10 cellular contexts compared by ENCODE assay signal in genomic region chr11:123475478-123475877, GRCh38. TPM values are rescaled to one million over a fixed set of nuclear protein-coding genes. Genes with fewer than 3 reads are reported as not detected.
DNase-seq lines count a peak whose midpoint lies in the region; ATAC-seq and TF ChIP-seq lines count a peak whose summit lies in the region.
"Had no signal": no experiment of that assay in that cellular context is flagged by ENCODE, and none has a peak within 500 bp of the region (broad histone marks: within the 10 kb centered on the region; RNA-seq: fewer than 3 reads in every experiment).

No MANE protein-coding gene starts in this region.

- H3K36me3 ChIP-seq in HEK293 (ENCODE audit: control insufficient read depth in 2 of 2, insufficient read depth in 1 of 2, low read length in 2 of 2) (no peaks in the 10 kb centered on the region), WERI-Rb-1 (no peaks in the 10 kb centered on the region)

- H3K27ac ChIP-seq in HEK293 (ENCODE audit: extremely low read depth, low read depth, low read length) (no peak overlapping the region), WERI-Rb-1 (peak overlapping the region; percentile 52)
- H3K27ac ChIP-seq: KMS-11 had no signal

- H3K27ac Mint-ChIP-seq in activated CD8-positive, alpha-beta memory T cell treated with anti-CD3 and anti-CD28 coated beads, Interleukin-2, amount 10 ng/mL, durations not matched to agents 7 days and 5 days = no peak overlapping the region

- CTCF ChIA-PET in HEK293 (lab: Yijun Ruan, JAX) = interaction anchor here (0.8 to 9.9 kb wide), 17 partner anchors 8 to 373 kb away, joined by 3 to 209 read pairs (median 4); no protein-coding TSS in a partner anchor
- CTCF ChIA-PET in activated CD8-positive, alpha-beta memory T cell treated with anti-CD3 and anti-CD28 coated beads, Interleukin-2, amount 10 ng/mL, durations not matched to agents 7 days and 5 days (lab: Charles Lee) = interaction anchor here (0.7 to 9.9 kb wide), 7 partner anchors 9 to 94 kb away, joined by 3 to 248 read pairs (median 4); no protein-coding TSS in a partner anchor

- H3K9me3 ChIP-seq in HEK293 (ENCODE audit: control insufficient read depth, insufficient read depth, low read depth, low read length) = no peaks in the 10 kb centered on the region
- no peaks in the 10 kb centered on the region for H3K9me3 ChIP-seq in WERI-Rb-1 (ENCODE audit: severe bottlenecking)

- H3K9me3 Mint-ChIP-seq in activated CD8-positive, alpha-beta memory T cell treated with anti-CD3 and anti-CD28 coated beads, Interleukin-2, amount 10 ng/mL, durations not matched to agents 7 days and 5 days (ENCODE audit: low read depth) = no peaks in the 10 kb centered on the region

- H3K4me3 ChIP-seq in HEK293 (ENCODE audit: low read depth, low read length) (no peak overlapping the region), WERI-Rb-1 (ENCODE audit: low read depth, low read length) (no peak overlapping the region)

- H3K4me3 Mint-ChIP-seq in activated CD8-positive, alpha-beta memory T cell treated with anti-CD3 and anti-CD28 coated beads, Interleukin-2, amount 10 ng/mL, durations not matched to agents 7 days and 5 days = no peak overlapping the region

- DNase-seq in DMS153 (lab: John Stamatoyannopoulos, UW) (peak; percentile 17), WERI-Rb-1 (peak; percentile 67), medulla oblongata (ENCODE audit: extremely low spot score) (peak; percentile 45), inferior parietal cortex (ENCODE audit: extremely low spot score) (no peak), GOT3 (lab: John Stamatoyannopoulos, UW) (no peak)
- DNase-seq in stimulated activated naive CD4-positive, alpha-beta T cell (lab: John Stamatoyannopoulos, UW) = no peak
- no peak for DNase-seq in activated CD8-positive, alpha-beta memory T cell treated with anti-CD3 and anti-CD28 coated beads, Interleukin-2, amount 10 ng/mL, durations not matched to agents 7 days and 5 days
- DNase-seq: head of caudate nucleus had no signal

- no peak for ATAC-seq in activated CD8-positive, alpha-beta memory T cell treated with anti-CD3 and anti-CD28 coated beads, Interleukin-2, amount 10 ng/mL, durations not matched to agents 7 days and 5 days

- peaks cover 54% of the 10 kb centered on the region for H3K4me1 Mint-ChIP-seq in activated CD8-positive, alpha-beta memory T cell treated with anti-CD3 and anti-CD28 coated beads, Interleukin-2, amount 10 ng/mL, durations not matched to agents 7 days and 5 days

- no peaks in the 10 kb centered on the region for H3K27me3 ChIP-seq in WERI-Rb-1 (ENCODE audit: insufficient read depth, low read depth, severe bottlenecking)

- H3K27me3 Mint-ChIP-seq in activated CD8-positive, alpha-beta memory T cell treated with anti-CD3 and anti-CD28 coated beads, Interleukin-2, amount 10 ng/mL, durations not matched to agents 7 days and 5 days = no peaks in the 10 kb centered on the region

- H3K4me1 ChIP-seq in HEK293 (ENCODE audit: control insufficient read depth, insufficient read depth, low read length) = no peaks in the 10 kb centered on the region

- TF ChIP-seq CTCF in HEK293 (tag by site-specific recombination; IDR thresholded peaks at IDR 0.05) (no peak), WERI-Rb-1 (IDR thresholded peaks at IDR 0.05; ENCODE audit: low read depth, low read length) (peak; percentile 61)

- POLR2A ChIA-PET in HEK293 (lab: Yijun Ruan, JAX) = no interaction called here

- H3K36me3 Mint-ChIP-seq in activated CD8-positive, alpha-beta memory T cell treated with anti-CD3 and anti-CD28 coated beads, Interleukin-2, amount 10 ng/mL, durations not matched to agents 7 days and 5 days = peaks cover 14% of the 10 kb centered on the region

TF ChIP-seq in HEK293, 187 proteins besides CTCF, POLR2A, EP300 and RAD21:
- TF ChIP-seq, protein P1, sequence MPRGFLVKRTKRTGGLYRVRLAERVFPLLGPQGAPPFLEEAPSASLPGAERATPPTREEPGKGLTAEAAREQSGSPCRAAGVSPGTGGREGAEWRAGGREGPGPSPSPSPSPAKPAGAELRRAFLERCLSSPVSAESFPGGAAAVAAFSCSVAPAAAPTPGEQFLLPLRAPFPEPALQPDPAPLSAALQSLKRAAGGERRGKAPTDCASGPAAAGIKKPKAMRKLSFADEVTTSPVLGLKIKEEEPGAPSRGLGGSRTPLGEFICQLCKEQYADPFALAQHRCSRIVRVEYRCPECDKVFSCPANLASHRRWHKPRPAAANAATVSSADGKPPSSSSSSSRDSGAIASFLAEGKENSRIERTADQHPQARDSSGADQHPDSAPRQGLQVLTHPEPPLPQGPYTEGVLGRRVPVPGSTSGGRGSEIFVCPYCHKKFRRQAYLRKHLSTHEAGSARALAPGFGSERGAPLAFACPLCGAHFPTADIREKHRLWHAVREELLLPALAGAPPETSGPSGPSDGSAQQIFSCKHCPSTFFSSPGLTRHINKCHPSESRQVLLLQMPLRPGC (tag by site-specific recombination; IDR thresholded peaks at IDR 0.05) = no peak
- TF ChIP-seq ZNF654 (tag by site-specific recombination; IDR thresholded peaks at IDR 0.05; ENCODE audit: low read depth) = peak; percentile 20; the same call in 1 of the 2 replicates
TF ChIP-seq in HEK293: peak in this region for 1.

RNA-seq across cellular contexts. Expression of gene GRAMD1B, which starts 45.4 kb away (rescaled TPM):
- total RNA-seq in activated CD8-positive, alpha-beta memory T cell treated with anti-CD3 and anti-CD28 coated beads, Interleukin-2, amount 10 ng/mL, durations not matched to agents 7 days and 5 days = 10 to 100 TPM; 75.6 to 89.9 TPM

Comparison
In these comparisons a context has a peak if more than half of its experiments do, and no peak if none do; other contexts are left out.
1. DNase-seq: peak in DMS153 (single experiment), WERI-Rb-1 (single experiment) and medulla oblongata (single experiment); none in inferior parietal cortex (single experiment), GOT3 (single experiment), stimulated activated naive CD4-positive, alpha-beta T cell (0 of 6) and activated CD8-positive, alpha-beta memory T cell treated with anti-CD3 and anti-CD28 coated beads, Interleukin-2, amount 10 ng/mL, durations not matched to agents 7 days and 5 days (single experiment).